16 cellular contexts compared by ENCODE assay signal in genomic region chrX:19814240-19814639, GRCh38.
DNase-seq lines count a peak whose midpoint lies in the region; ATAC-seq, FAIRE-seq and TF ChIP-seq lines count a peak whose summit lies in the region.
"Had no signal": no experiment of that assay in that cellular context is flagged by ENCODE, and none has a peak within 500 bp of the region (broad histone marks: within the 10 kb centered on the region; RNA-seq: fewer than 3 reads in every experiment).

No MANE protein-coding gene starts in this region.

- H3K27me3 ChIP-seq in SU-DHL-6 (ENCODE audit: low read length) (no peaks in the 10 kb centered on the region), MM.1S (replicated peaks; ENCODE audit: insufficient read depth, low read length) (no peaks in the 10 kb centered on the region), suprapubic skin (no peaks in the 10 kb centered on the region)
- H3K27me3 ChIP-seq: cardiac muscle cell had no signal

- no peak for TF ChIP-seq CTCF in SU-DHL-6 (IDR thresholded peaks at IDR 0.05; ENCODE audit: insufficient read depth, low read length, poor library complexity, severe bottlenecking)
- no peak for TF ChIP-seq CTCF in MM.1S (IDR thresholded peaks at IDR 0.05; ENCODE audit: low read length)
- TF ChIP-seq CTCF in suprapubic skin (IDR thresholded peaks at IDR 0.05): no peak

- TF ChIP-seq POLR2A in suprapubic skin (IDR thresholded peaks at IDR 0.05): no peak

- H3K36me3 ChIP-seq in SU-DHL-6 (ENCODE audit: low read length): no peaks in the 10 kb centered on the region
- no peaks in the 10 kb centered on the region for H3K36me3 ChIP-seq in MM.1S (replicated peaks; ENCODE audit: insufficient read depth, low read length)
- no peaks in the 10 kb centered on the region for H3K36me3 ChIP-seq in suprapubic skin
- H3K36me3 ChIP-seq: cardiac muscle cell had no signal

- H3K79me2 ChIP-seq in SU-DHL-6 (ENCODE audit: insufficient read depth, low read length) (peaks cover 73% of the 10 kb centered on the region), MM.1S (ENCODE audit: low read length) (no peaks in the 10 kb centered on the region; the same call in 1 of the 2 replicates)

- H3K9me3 ChIP-seq in SU-DHL-6 (ENCODE audit: insufficient read depth, low read length) (no peaks in the 10 kb centered on the region), MM.1S (replicated peaks; ENCODE audit: insufficient read depth, low read length) (no peaks in the 10 kb centered on the region), suprapubic skin (no peaks in the 10 kb centered on the region)

- H3K4me1 ChIP-seq in MM.1S (ENCODE audit: low read length) (no peaks in the 10 kb centered on the region), suprapubic skin (no peaks in the 10 kb centered on the region)

- 78% methylated on average over 7 of the region's 7 CpGs for WGBS in suprapubic skin

- H4K20me1 ChIP-seq in SU-DHL-6 (ENCODE audit: low read depth, low read length): no peaks in the 10 kb centered on the region
- H4K20me1 ChIP-seq in MM.1S (ENCODE audit: insufficient read depth, low read length): no peaks in the 10 kb centered on the region

- no peak for TF ChIP-seq EP300 in suprapubic skin (IDR thresholded peaks at IDR 0.05)

- H3K9ac ChIP-seq in SU-DHL-6 (ENCODE audit: low read length) (no peak overlapping the region), MM.1S (ENCODE audit: low read length) (no peak overlapping the region)

- H3K4me2 ChIP-seq in SU-DHL-6 (ENCODE audit: low read depth, low read length, poor library complexity, severe bottlenecking): no peak overlapping the region
- H3K4me2 ChIP-seq in MM.1S (ENCODE audit: low read depth, low read length): no peak overlapping the region

- H3K27ac ChIP-seq in SU-DHL-6 (ENCODE audit: low read depth, low read length): peak overlapping the region; percentile 29; the same call in 1 of the 2 replicates
- H3K27ac ChIP-seq in MM.1S (ENCODE audit: low read length): no peak overlapping the region
- H3K27ac ChIP-seq in suprapubic skin: no peak overlapping the region
- H3K27ac ChIP-seq: cardiac muscle cell had no signal

- H3K4me3 ChIP-seq in SU-DHL-6 (ENCODE audit: insufficient read depth, low read length, poor library complexity, severe bottlenecking) (no peak overlapping the region), MM.1S (ENCODE audit: low read length) (no peak overlapping the region), suprapubic skin (no peak overlapping the region)
- H3K4me3 ChIP-seq: cardiac muscle cell had no signal

- no peaks in the 10 kb centered on the region for H3F3A ChIP-seq in SU-DHL-6 (ENCODE audit: insufficient read depth)
- H3F3A ChIP-seq in MM.1S (ENCODE audit: insufficient read depth, low read length): 0 out of 2 replicates have a peak, but pooled peaks cover 3% of the 10 kb centered on the region

- no peak for ATAC-seq in GM19397 (IDR thresholded peaks at IDR 0.05; ENCODE audit: unreplicated experiment)

- peak; percentile 56 for FAIRE-seq in GM18507 (lab: Jason Lieb, UNC)
- FAIRE-seq: kidney had no signal

- H2AFZ ChIP-seq in SU-DHL-6 (ENCODE audit: low read depth, low read length, severe bottlenecking): no peak overlapping the region
- H2AFZ ChIP-seq in MM.1S (ENCODE audit: low read length): no peak overlapping the region

- H3K9me2 ChIP-seq in SU-DHL-6 (replicated peaks; ENCODE audit: insufficient read depth, low read length) (no peaks in the 10 kb centered on the region), MM.1S (replicated peaks; ENCODE audit: insufficient read depth, low read length) (no peaks in the 10 kb centered on the region)

- DNase-seq in CD1c-positive myeloid dendritic cell (ENCODE audit: extremely low spot score) (peak; percentile 64), GM18507 (ENCODE audit: extremely low spot score, insufficient read length, low read depth) (no peak), iPS-NIHi7 (ENCODE audit: extremely low spot score) (peak; percentile 71), EL (no peak), MM.1S (no peak), suprapubic skin (ENCODE audit: low spot score in 2 of 2) (no peak)
- DNase-seq: activated T-cell treated with anti-CD3 and anti-CD28 coated beads, Interleukin-2, amount 50 U/mL, for 48 hours; COR-L47; KG1; kidney; NCI-H446 treated with DMSO at 0.1 percent for 48 hours; occipital lobe; stimulated activated CD4-positive, alpha-beta T cell treated with anti-CD3 and anti-CD28 coated beads, Interleukin-1b, Interleukin-23, amount 100 ng/mL, for 48 hours had no signal

Comparison
In these comparisons a context has a peak if more than half of its experiments do, and no peak if none do; other contexts are left out.
1. DNase-seq: peak in CD1c-positive myeloid dendritic cell (single experiment) and iPS-NIHi7 (single experiment); none in GM18507 (single experiment), EL (single experiment), MM.1S (single experiment) and suprapubic skin (0 of 2).